Comparison of ENCODE assay signal across 8 cellular contexts in the genomic region with DNA sequence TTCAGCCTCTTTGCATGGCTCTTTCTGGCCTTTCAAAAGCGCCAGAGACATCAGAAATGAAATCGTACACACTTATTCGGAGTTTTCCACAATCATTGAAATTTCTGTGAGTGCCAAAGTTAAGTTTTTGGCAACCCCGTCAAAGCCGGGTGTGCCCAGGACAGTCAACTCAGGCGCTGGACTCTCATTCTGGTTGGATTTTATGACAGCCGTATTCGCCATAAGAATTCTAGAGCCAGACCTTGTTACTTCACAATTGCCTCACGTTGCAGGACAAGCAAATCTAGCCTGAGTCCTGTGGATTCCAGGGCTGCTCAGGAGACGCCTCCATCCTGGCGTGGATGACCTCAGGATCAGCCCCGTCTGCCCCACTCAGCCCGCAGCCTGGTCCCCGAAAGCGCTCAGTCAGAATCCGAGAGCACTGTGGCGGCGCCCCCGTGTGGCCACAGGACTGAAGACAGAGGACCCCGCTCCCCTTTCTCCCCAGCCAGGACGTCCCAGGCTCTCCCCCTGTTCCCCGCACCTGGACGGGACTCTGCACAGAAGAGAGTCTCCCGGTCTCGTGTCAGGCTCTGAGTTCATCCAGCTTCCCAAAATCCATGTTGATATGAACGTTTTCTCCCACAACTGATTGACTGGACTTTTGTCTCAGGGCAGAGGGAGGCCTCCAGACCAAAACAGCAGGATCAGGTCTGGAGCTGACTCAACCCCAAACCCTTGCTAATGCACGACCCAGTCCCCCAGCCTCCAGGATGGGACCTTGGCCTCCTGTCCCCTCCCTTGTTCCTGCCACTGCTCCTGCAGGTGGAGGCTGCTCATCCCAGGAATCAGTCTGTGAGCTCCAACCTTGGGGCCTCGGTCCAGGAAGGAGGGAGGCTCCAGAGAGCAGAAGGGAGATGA. TPM values are rescaled to one million over a fixed set of nuclear protein-coding genes. Genes with fewer than 3 reads are reported as not detected.
DNase-seq lines count a peak whose midpoint lies in the region; ATAC-seq and TF ChIP-seq lines count a peak whose summit lies in the region.

No MANE protein-coding gene starts in this region.

- ATAC-seq in GM18873 (IDR thresholded peaks at IDR 0.05; ENCODE audit: low FRiP score, unreplicated experiment) = no peak

- whole genome bisulfite sequencing in lower leg skin, 2 donors = 16 to 22% methylated on average over 24 to 28 of the region's 28 CpGs

- TF ChIP-seq CTCF in lower leg skin (IDR thresholded peaks at IDR 0.05) = peak in 1 of 3 donors; percentile 72

- TF ChIP-seq POLR2A in lower leg skin (IDR thresholded peaks at IDR 0.05) = no peak

- no peak overlapping the region for H3K4me3 ChIP-seq in lower leg skin (ENCODE audit: low read depth, poor library complexity, severe bottlenecking)

- DNase-seq in NCI-H526 (lab: John Stamatoyannopoulos, UW) = peak; percentile 28 to 75
- no peak for DNase-seq in NCI-H526 treated with DMSO at 0.1 percent for 48 hours (lab: John Stamatoyannopoulos, UW)
- DNase-seq in M059J (ENCODE audit: low read depth) = peak; percentile 73
- peak; percentile 88 for DNase-seq in activated CD4-positive, CD25-positive, alpha-beta regulatory T cell treated with anti-CD3 and anti-CD28 coated beads, Interleukin-2, amount 50 U/mL, for 72 hours
- peak; percentile 15 to 65 for DNase-seq in dermis microvascular lymphatic vessel endothelial cell (ENCODE audit: low read depth in 2 of 2)
- DNase-seq in lower leg skin (ENCODE audit: low spot score in 2 of 2) = peak; percentile 78 to 97
- peak; percentile 71 for DNase-seq in stimulated activated CD8-positive, alpha-beta memory T cell treated with anti-CD3 and anti-CD28 coated beads, Interleukin-12 subunit alpha, Interleukin-12 subunit beta, amount 100 ng/mL, for 4 hours (ENCODE audit: low read depth)

- intact Hi-C loops in lower leg skin (cut with DNase I; ENCODE audit: low total_unique reads) = loop anchor here (2.0 kb wide), 1 partner anchor 45 kb away; no protein-coding TSS in a partner anchor

RNA-seq across cellular contexts. Expression of a gene that starts 38.2 kb away (rescaled TPM):
- total RNA-seq in M059J (2014; rRNA removed; shearing (Covaris generic)) = 155 and 164 TPM in 2 replicates
- total RNA-seq in dermis microvascular lymphatic vessel endothelial cell = 26.4 and 33.2 TPM in 2 replicates
- total RNA-seq in lower leg skin = 10 to 100 TPM in 3 of 4 donors, 1 to 10 TPM in 1; 7.7 to 21.7 (median 13.9) TPM

RNA-seq across cellular contexts. Expression of a gene that starts 56.3 kb away (rescaled TPM):
- 47.6 and 59.9 TPM in 2 replicates for total RNA-seq in M059J (2014; rRNA removed; shearing (Covaris generic))
- total RNA-seq in dermis microvascular lymphatic vessel endothelial cell (6.8 and 8.3 TPM in 2 replicates), lower leg skin (1 to 10 TPM in 2 of 4 donors, under 1 TPM in 2; 0.61 to 2.6 (median 1.2) TPM)
